In genomic region chr1:184260382-184260781, GRCh38 we compare ENCODE assay signal across 22 cellular contexts.
DNase-seq lines count a peak whose midpoint lies in the region; ATAC-seq and TF ChIP-seq lines count a peak whose summit lies in the region.
"Had no signal": no experiment of that assay in that cellular context is flagged by ENCODE, and none has a peak within 500 bp of the region (broad histone marks: within the 10 kb centered on the region; RNA-seq: fewer than 3 reads in every experiment).

No MANE protein-coding gene starts in this region.

- no peak for ATAC-seq in HG03565 (IDR thresholded peaks at IDR 0.05; ENCODE audit: unreplicated experiment)
- ATAC-seq: activated CD8-positive, alpha-beta memory T cell treated with anti-CD3 and anti-CD28 coated beads, Interleukin-2, amount 10 ng/mL, durations not matched to agents 7 days and 5 days; left ventricle myocardium superior; Panc1; psoas muscle; T-cell had no signal

- DNase-seq in MCF 10A (ENCODE audit: unreplicated experiment) (peak; percentile 12), breast epithelium (ENCODE audit: low spot score in 2 of 2) (no peak), astrocyte of the hippocampus (ENCODE audit: low read depth, low spot score) (peak; percentile 65), foreskin melanocyte (peak; percentile 3), activated gamma-delta T cell treated with Interleukin-2 at 50 U/mL for 16 hours (no peak), anterior cingulate cortex (lab: John Stamatoyannopoulos, UW) (no peak)
- no peak for DNase-seq in stimulated activated CD4-positive, alpha-beta T cell treated with anti-CD3 and anti-CD28 coated beads, Interleukin-2, amount 100 ng/mL, for 48 hours
- DNase-seq: activated B cell treated with CpG ODN at 0.5 μM for 24 hours; activated CD8-positive, alpha-beta memory T cell treated with anti-CD3 and anti-CD28 coated beads, Interleukin-2, amount 10 ng/mL, durations not matched to agents 7 days and 5 days; activated naive CD4-positive, alpha-beta T cell treated with Interleukin-2 at 50 U/mL for 16 hours; Karpas-422; left ventricle myocardium superior; naive B cell; NCI-H187 treated with DMSO at 0.1 percent for 48 hours; NCI-H69; psoas muscle; T-cell had no signal

- H3K27ac Mint-ChIP-seq in MCF 10A (ENCODE audit: low read depth, unreplicated experiment), result no peak overlapping the region
- H3K27ac Mint-ChIP-seq: activated B cell treated with CpG ODN at 0.5 μM for 24 hours; activated CD8-positive, alpha-beta memory T cell treated with anti-CD3 and anti-CD28 coated beads, Interleukin-2, amount 10 ng/mL, durations not matched to agents 7 days and 5 days; naive B cell; T-cell had no signal

- TF ChIP-seq POLR2A in breast epithelium (IDR thresholded peaks at IDR 0.05), result no peak

- CTCF ChIA-PET in MCF 10A (lab: Yijun Ruan, JAX), result interaction anchor here (0.6 kb wide), 2 partner anchors 37 to 1868 kb away, joined by 3 to 5 read pairs; no protein-coding TSS in a partner anchor

- H3K9me3 ChIP-seq in breast epithelium, result no peaks in the 10 kb centered on the region
- H3K9me3 ChIP-seq: HAP-1, psoas muscle, tibial nerve had no signal

- H3K4me3 ChIP-seq in breast epithelium, result no peak overlapping the region
- H3K4me3 ChIP-seq: HAP-1, psoas muscle, tibial nerve had no signal

- intact Hi-C loops in MCF 10A (cut with micrococcal nuclease), result no loop called here
- intact Hi-C loops in breast epithelium (cut with DNase I; ENCODE audit: low total_unique reads), result no loop called here

- H3K4me1 Mint-ChIP-seq in MCF 10A (ENCODE audit: insufficient read depth, unreplicated experiment), result peaks cover 5% of the 10 kb centered on the region
- H3K4me1 Mint-ChIP-seq: activated B cell treated with CpG ODN at 0.5 μM for 24 hours; activated CD8-positive, alpha-beta memory T cell treated with anti-CD3 and anti-CD28 coated beads, Interleukin-2, amount 10 ng/mL, durations not matched to agents 7 days and 5 days; naive B cell; T-cell had no signal

- peaks cover 14% of the 10 kb centered on the region for H3K27me3 Mint-ChIP-seq in MCF 10A (ENCODE audit: insufficient read depth, unreplicated experiment)

- H3K27me3 ChIP-seq in breast epithelium, result no peaks in the 10 kb centered on the region
- H3K27me3 ChIP-seq: tibial nerve had no signal

- H3K4me1 ChIP-seq in breast epithelium, result no peaks in the 10 kb centered on the region
- H3K4me1 ChIP-seq: HAP-1, tibial nerve had no signal

- H3K36me3 ChIP-seq in breast epithelium, result no peaks in the 10 kb centered on the region
- H3K36me3 ChIP-seq: HAP-1, tibial nerve had no signal

- BruUV-seq in MCF 10A (replicated peaks; lab: Mats Ljungman, UMichigan), result no TSS peak

- H3K4me3 Mint-ChIP-seq in MCF 10A (ENCODE audit: unreplicated experiment), result no peak overlapping the region
- H3K4me3 Mint-ChIP-seq: activated B cell treated with CpG ODN at 0.5 μM for 24 hours; activated CD8-positive, alpha-beta memory T cell treated with anti-CD3 and anti-CD28 coated beads, Interleukin-2, amount 10 ng/mL, durations not matched to agents 7 days and 5 days; naive B cell; T-cell had no signal

- H3K36me3 Mint-ChIP-seq in MCF 10A (ENCODE audit: insufficient read depth, unreplicated experiment), result no peaks in the 10 kb centered on the region
- H3K36me3 Mint-ChIP-seq: activated CD8-positive, alpha-beta memory T cell treated with anti-CD3 and anti-CD28 coated beads, Interleukin-2, amount 10 ng/mL, durations not matched to agents 7 days and 5 days; naive B cell; T-cell had no signal

- peaks cover 7% of the 10 kb centered on the region for H3K9me3 Mint-ChIP-seq in MCF 10A (ENCODE audit: unreplicated experiment)
- H3K9me3 Mint-ChIP-seq: activated B cell treated with CpG ODN at 0.5 μM for 24 hours, T-cell had no signal

- H3K27ac ChIP-seq in breast epithelium, result no peak overlapping the region
- H3K27ac ChIP-seq: 22Rv1, psoas muscle, tibial nerve had no signal

- POLR2A ChIA-PET in MCF 10A (lab: Yijun Ruan, JAX), result interaction anchor here (0.7 kb wide), 1 partner anchor 41 kb away, joined by 3 read pairs; no protein-coding TSS in a partner anchor

- TF ChIP-seq CTCF in MCF 10A (IDR thresholded peaks at IDR 0.05; ENCODE audit: unreplicated experiment) (no peak), breast epithelium (IDR thresholded peaks at IDR 0.05) (no peak)

Comparison
In these comparisons a context has a peak if more than half of its experiments do, and no peak if none do; other contexts are left out.
1. DNase-seq: peak in MCF 10A (single experiment), astrocyte of the hippocampus (single experiment) and foreskin melanocyte (single experiment); none in breast epithelium (0 of 2), activated gamma-delta T cell treated with Interleukin-2 at 50 U/mL for 16 hours (single experiment), stimulated activated CD4-positive, alpha-beta T cell treated with anti-CD3 and anti-CD28 coated beads, Interleukin-2, amount 100 ng/mL, for 48 hours (0 of 2) and anterior cingulate cortex (0 of 58).